27 cellular contexts compared by ENCODE assay signal in genomic region chr3:124300416-124300815, GRCh38.
"Had no signal": no experiment of that assay in that cellular context is flagged by ENCODE, and none has a peak within 500 bp of the region (broad histone marks: within the 10 kb centered on the region; RNA-seq: fewer than 3 reads in every experiment).

No MANE protein-coding gene starts in this region.

- H3K27ac ChIP-seq: ovary, sigmoid colon, thyroid gland, upper lobe of right lung had no signal

- H3K27me3 Mint-ChIP-seq: progenitor cell of endocrine pancreas had no signal

- H3K27ac Mint-ChIP-seq: activated B cell treated with CpG ODN at 0.5 μM for 24 hours; activated naive CD8-positive, alpha-beta T cell; activated T-cell treated with anti-CD3 and anti-CD28 coated beads, Interleukin-2, amount 50 U/mL, for 72 hours; effector memory CD8-positive, alpha-beta T cell; nephron progenitor cell; progenitor cell of endocrine pancreas; stimulated activated memory B cell treated with anti-CD40 and anti-IgM and Interleukin-4, amounts not matched to agents 10 μg/mL and 1 μg/mL and 100 μg/mL, for 72 hours; stimulated activated naive CD8-positive, alpha-beta T cell treated with anti-CD3 and anti-CD28 coated beads, Interleukin-15, amount 100 ng/mL, for 72 hours; T-helper 2 cell treated with Interferon-gamma antibody and Interleukin-4, amounts not matched to agents 5 μg/mL and 100 μg/mL, for 36 hours had no signal

- H3K4me3 Mint-ChIP-seq: activated B cell treated with CpG ODN at 0.5 μM for 24 hours; activated naive CD8-positive, alpha-beta T cell; activated T-cell treated with anti-CD3 and anti-CD28 coated beads, Interleukin-2, amount 50 U/mL, for 72 hours; effector memory CD8-positive, alpha-beta T cell; nephron progenitor cell; stimulated activated memory B cell treated with anti-CD40 and anti-IgM and Interleukin-4, amounts not matched to agents 10 μg/mL and 1 μg/mL and 100 μg/mL, for 72 hours; stimulated activated naive CD8-positive, alpha-beta T cell treated with anti-CD3 and anti-CD28 coated beads, Interleukin-15, amount 100 ng/mL, for 72 hours; T-helper 2 cell treated with Interferon-gamma antibody and Interleukin-4, amounts not matched to agents 5 μg/mL and 100 μg/mL, for 36 hours had no signal

- H3K4me3 ChIP-seq: ovary, sigmoid colon, thyroid gland, upper lobe of right lung had no signal

- ATAC-seq: effector memory CD8-positive, alpha-beta T cell; left lobe of liver; stimulated activated memory B cell treated with anti-CD40 and anti-IgM and Interleukin-4, amounts not matched to agents 10 μg/mL and 1 μg/mL and 100 μg/mL, for 72 hours; stimulated activated naive CD8-positive, alpha-beta T cell treated with anti-CD3 and anti-CD28 coated beads, Interleukin-15, amount 100 ng/mL, for 72 hours; upper lobe of right lung had no signal

- H3K36me3 Mint-ChIP-seq: activated naive CD8-positive, alpha-beta T cell; stimulated activated memory B cell treated with anti-CD40 and anti-IgM and Interleukin-4, amounts not matched to agents 10 μg/mL and 1 μg/mL and 100 μg/mL, for 72 hours had no signal

- H3K4me1 ChIP-seq: sigmoid colon had no signal

- H3K36me3 ChIP-seq: ovary, sigmoid colon, thyroid gland, upper lobe of right lung had no signal

- H3K4me1 Mint-ChIP-seq: stimulated activated naive CD8-positive, alpha-beta T cell treated with anti-CD3 and anti-CD28 coated beads, Interleukin-15, amount 100 ng/mL, for 72 hours had no signal

- H3K27me3 ChIP-seq: ovary, sigmoid colon, thyroid gland, upper lobe of right lung had no signal

- H3K9me3 ChIP-seq: ovary, sigmoid colon, thyroid gland had no signal

- DNase-seq: activated B cell treated with CpG ODN at 0.5 μM for 24 hours; activated CD4-positive, alpha-beta T cell treated with anti-CD3 and anti-CD28 coated beads, Interleukin-2, amount 50 U/mL, for 4 hours; activated effector memory CD4-positive, alpha-beta T cell treated with Interleukin-2 at 50 U/mL for 16 hours; activated naive CD4-positive, alpha-beta T cell treated with Interleukin-2 at 50 U/mL for 16 hours; activated T-cell treated with anti-CD3 and anti-CD28 coated beads for 4 hours; activated T-cell treated with anti-CD3 and anti-CD28 coated beads, Interleukin-2, amount 50 U/mL, for 72 hours; anterior cingulate cortex; caudate nucleus; cortex of kidney; effector memory CD8-positive, alpha-beta T cell; erythroblast; head of caudate nucleus; nephron progenitor cell; ovary; sigmoid colon; small intestine; stimulated activated CD4-positive, alpha-beta T cell treated with anti-CD3 and anti-CD28 coated beads, Interleukin-4, amount 100 ng/mL, for 24 hours; stimulated activated naive CD8-positive, alpha-beta T cell treated with anti-CD3 and anti-CD28 coated beads, Interleukin-15, amount 100 ng/mL, for 72 hours; substantia nigra; T-helper 1 cell; thyroid gland; upper lobe of right lung had no signal

- H3K9me3 Mint-ChIP-seq: stimulated activated memory B cell treated with anti-CD40 and anti-IgM and Interleukin-4, amounts not matched to agents 10 μg/mL and 1 μg/mL and 100 μg/mL, for 72 hours; T-helper 2 cell treated with Interferon-gamma antibody and Interleukin-4, amounts not matched to agents 5 μg/mL and 100 μg/mL, for 36 hours had no signal
